ENCODE assay signal across 13 cellular contexts in genomic region chr6:52526634-52527033, GRCh38.
"Had no signal": no experiment of that assay in that cellular context is flagged by ENCODE, and none has a peak within 500 bp of the region (broad histone marks: within the 10 kb centered on the region; RNA-seq: fewer than 3 reads in every experiment).

No MANE protein-coding gene starts in this region.

- DNase-seq: activated CD4-positive, alpha-beta T cell treated with anti-CD3 and anti-CD28 coated beads for 36 hours; activated CD8-positive, alpha-beta memory T cell treated with anti-CD3 and anti-CD28 coated beads, Interleukin-2, amount 50 U/mL, for 4 hours; activated CD8-positive, alpha-beta T cell treated with anti-CD3 and anti-CD28 coated beads for 36 hours; activated T-cell treated with anti-CD3 and anti-CD28 coated beads, Interleukin-2, amount 50 U/mL, for 72 hours; central memory CD4-positive, alpha-beta T cell; effector memory CD4-positive, alpha-beta T cell; kidney; retina; stimulated activated CD4-positive, alpha-beta T cell treated with anti-CD3 and anti-CD28 coated beads, Interleukin-4, amount 100 ng/mL, for 24 hours; WERI-Rb-1 had no signal

- H3K27ac Mint-ChIP-seq: activated CD4-positive, alpha-beta T cell treated with anti-CD3 and anti-CD28 coated beads for 36 hours; activated CD8-positive, alpha-beta T cell treated with anti-CD3 and anti-CD28 coated beads for 36 hours; activated T-cell treated with anti-CD3 and anti-CD28 coated beads, Interleukin-2, amount 50 U/mL, for 72 hours; stimulated activated naive CD8-positive, alpha-beta T cell treated with anti-CD3 and anti-CD28 coated beads, Interleukin-15, Interleukin-2, amounts not matched to agents 100 ng/mL and 50 ng/mL, for 24 hours had no signal

- H3K4me3 Mint-ChIP-seq: activated CD4-positive, alpha-beta T cell treated with anti-CD3 and anti-CD28 coated beads for 36 hours; activated CD8-positive, alpha-beta T cell treated with anti-CD3 and anti-CD28 coated beads for 36 hours; activated T-cell treated with anti-CD3 and anti-CD28 coated beads, Interleukin-2, amount 50 U/mL, for 72 hours; neural crest cell; stimulated activated naive CD8-positive, alpha-beta T cell treated with anti-CD3 and anti-CD28 coated beads, Interleukin-15, Interleukin-2, amounts not matched to agents 100 ng/mL and 50 ng/mL, for 24 hours had no signal

- H3K27me3 Mint-ChIP-seq: activated CD4-positive, alpha-beta T cell treated with anti-CD3 and anti-CD28 coated beads for 36 hours; activated CD8-positive, alpha-beta T cell treated with anti-CD3 and anti-CD28 coated beads for 36 hours; stimulated activated naive CD8-positive, alpha-beta T cell treated with anti-CD3 and anti-CD28 coated beads, Interleukin-15, Interleukin-2, amounts not matched to agents 100 ng/mL and 50 ng/mL, for 24 hours had no signal

- H3K4me3 ChIP-seq: hepatocyte had no signal

- H3K9me3 Mint-ChIP-seq: activated CD8-positive, alpha-beta T cell treated with anti-CD3 and anti-CD28 coated beads for 36 hours; activated T-cell treated with anti-CD3 and anti-CD28 coated beads, Interleukin-2, amount 50 U/mL, for 72 hours; neural crest cell; stimulated activated naive CD8-positive, alpha-beta T cell treated with anti-CD3 and anti-CD28 coated beads, Interleukin-15, Interleukin-2, amounts not matched to agents 100 ng/mL and 50 ng/mL, for 24 hours had no signal
